ENCODE assay signal across 15 cellular contexts in the genomic region with DNA sequence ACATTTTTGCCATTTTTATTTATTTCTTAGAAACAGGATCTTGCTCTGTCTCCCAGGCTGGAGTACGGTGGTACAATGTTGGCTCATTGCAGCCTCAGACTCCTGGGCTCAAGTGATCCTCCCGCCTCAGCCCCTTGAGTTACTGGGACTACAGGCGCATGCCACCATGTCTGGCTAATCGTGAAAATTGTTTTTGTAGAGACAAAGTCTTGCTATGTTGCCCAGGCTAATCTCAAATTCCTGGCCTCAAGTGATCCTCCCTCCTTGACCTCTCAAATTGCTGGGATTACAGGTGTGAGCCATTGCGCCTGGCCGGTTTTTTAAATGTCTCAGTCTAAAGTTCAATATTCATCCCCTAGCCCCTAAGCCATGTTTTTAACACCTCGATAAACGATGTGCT.
DNase-seq lines count a peak whose midpoint lies in the region; ATAC-seq and TF ChIP-seq lines count a peak whose summit lies in the region.
"Had no signal": no experiment of that assay in that cellular context is flagged by ENCODE, and none has a peak within 500 bp of the region (broad histone marks: within the 10 kb centered on the region; RNA-seq: fewer than 3 reads in every experiment).

No MANE protein-coding gene starts in this region.

- H3F3A ChIP-seq in DOHH2 (ENCODE audit: control insufficient read depth, insufficient read depth), result no peaks in the 10 kb centered on the region

- H3K4me3 Mint-ChIP-seq in activated T-cell treated with anti-CD3 and anti-CD28 coated beads, Interleukin-2, amount 50 U/mL, for 24 hours, result no peak overlapping the region
- H3K4me3 Mint-ChIP-seq in activated T-helper 17 cell treated with anti-CD3 and anti-CD28 coated beads, Interleukin-2, amount 50 U/mL, for 72 hours, result peak overlapping the region; percentile 79

- H3K4me2 ChIP-seq in DOHH2 (ENCODE audit: low read length), result peak overlapping the region; percentile 56

- intact Hi-C loops in spleen (cut with DNase I; ENCODE audit: low total_unique reads), result no loop called here

- no peaks in the 10 kb centered on the region for H3K79me2 ChIP-seq in DOHH2 (ENCODE audit: control insufficient read depth, low read length)

- WGBS in spleen, 5 donors, result 83 to 96% (median 92%) methylated on average over 8 of the region's 8 CpGs

- H3K36me3 Mint-ChIP-seq in activated T-cell treated with anti-CD3 and anti-CD28 coated beads, Interleukin-2, amount 50 U/mL, for 24 hours (ENCODE audit: low read depth), result peaks cover 19% of the 10 kb centered on the region
- H3K36me3 Mint-ChIP-seq in activated T-helper 17 cell treated with anti-CD3 and anti-CD28 coated beads, Interleukin-2, amount 50 U/mL, for 72 hours (ENCODE audit: low read depth), result no peaks in the 10 kb centered on the region

- H3K27ac Mint-ChIP-seq in activated T-cell treated with anti-CD3 and anti-CD28 coated beads, Interleukin-2, amount 50 U/mL, for 24 hours, result peak overlapping the region; percentile 62
- peak overlapping the region; percentile 96 for H3K27ac Mint-ChIP-seq in activated T-helper 17 cell treated with anti-CD3 and anti-CD28 coated beads, Interleukin-2, amount 50 U/mL, for 72 hours

- no peak for DNase-seq in activated T-cell treated with anti-CD3 and anti-CD28 coated beads, Interleukin-2, amount 50 U/mL, for 24 hours
- no peak for DNase-seq in activated T-cell treated with anti-CD3 and anti-CD28 coated beads, Interleukin-2, amount 50 U/mL, for 48 hours
- DNase-seq in spleen, result no peak
- no peak for DNase-seq in H7
- DNase-seq in NCI-H510A (lab: John Stamatoyannopoulos, UW), result no peak
- no peak for DNase-seq in WERI-Rb-1
- DNase-seq: 8988T; DMS 273 treated with DMSO at 0.1 percent for 48 hours; NCI-H187; NCI-H226; NCI-H526 treated with DMSO at 0.1 percent for 48 hours; NK-92 treated with Interleukin-12 subunit alpha and Interleukin-12 subunit beta, amount 100 ng/mL, for 24 hours; PC-3 had no signal

- TF ChIP-seq CTCF in DOHH2 (IDR thresholded peaks at IDR 0.05; ENCODE audit: low read depth, low read length, poor library complexity, severe bottlenecking) (no peak), spleen (IDR thresholded peaks at IDR 0.05 in 8 of 11, conservative IDR thresholded peaks at IDR 0.05 in 3 of 11) (no peak), WERI-Rb-1 (IDR thresholded peaks at IDR 0.05; ENCODE audit: low read depth, low read length) (no peak)

- H3K27me3 ChIP-seq in DOHH2 (ENCODE audit: control insufficient read depth, low read length) (no peaks in the 10 kb centered on the region), spleen (replicated peaks in 1 of 7) (no peaks in the 10 kb centered on the region), H7 (ENCODE audit: control insufficient read depth, insufficient read depth, low read length) (no peaks in the 10 kb centered on the region), WERI-Rb-1 (ENCODE audit: insufficient read depth, low read depth, severe bottlenecking) (no peaks in the 10 kb centered on the region)

- peak overlapping the region; percentile 19 for H3K4me3 ChIP-seq in DOHH2 (ENCODE audit: low read length)
- H3K4me3 ChIP-seq in spleen, result no peak overlapping the region
- no peak overlapping the region for H3K4me3 ChIP-seq in H7 (ENCODE audit: insufficient read depth, low read depth, low read length)
- no peak overlapping the region for H3K4me3 ChIP-seq in WERI-Rb-1 (ENCODE audit: low read depth, low read length)

- H3K4me1 ChIP-seq in DOHH2 (ENCODE audit: control insufficient read depth, low read length), result peaks cover 53% of the 10 kb centered on the region
- peaks cover 0 to 64% (median 23%) of the 10 kb centered on the region in 6 donors for H3K4me1 ChIP-seq in spleen

- no peaks in the 10 kb centered on the region for H4K20me1 ChIP-seq in DOHH2 (ENCODE audit: control insufficient read depth, insufficient read depth, low read depth, low read length)

- H3K4me1 Mint-ChIP-seq in activated T-cell treated with anti-CD3 and anti-CD28 coated beads, Interleukin-2, amount 50 U/mL, for 24 hours (ENCODE audit: low read depth), result peaks cover 52% of the 10 kb centered on the region
- peaks cover 56% of the 10 kb centered on the region for H3K4me1 Mint-ChIP-seq in activated T-helper 17 cell treated with anti-CD3 and anti-CD28 coated beads, Interleukin-2, amount 50 U/mL, for 72 hours

- no peaks in the 10 kb centered on the region for H3K9me2 ChIP-seq in DOHH2 (replicated peaks; ENCODE audit: control insufficient read depth, low read length)

- TF ChIP-seq POLR2A in spleen (IDR thresholded peaks at IDR 0.05), result no peak

- no peaks in the 10 kb centered on the region for H3K36me3 ChIP-seq in DOHH2 (ENCODE audit: control insufficient read depth, low read length)
- H3K36me3 ChIP-seq in spleen, result peaks cover 0 to 30% (median 2%) of the 10 kb centered on the region in 6 donors
- H3K36me3 ChIP-seq in H7 (replicated peaks; ENCODE audit: control insufficient read depth, insufficient read depth, low read length), result no peaks in the 10 kb centered on the region
- no peaks in the 10 kb centered on the region for H3K36me3 ChIP-seq in WERI-Rb-1

- H3K9me3 Mint-ChIP-seq in activated T-cell treated with anti-CD3 and anti-CD28 coated beads, Interleukin-2, amount 50 U/mL, for 24 hours, result no peaks in the 10 kb centered on the region
- H3K9me3 Mint-ChIP-seq in activated T-helper 17 cell treated with anti-CD3 and anti-CD28 coated beads, Interleukin-2, amount 50 U/mL, for 72 hours, result no peaks in the 10 kb centered on the region

- H3K27ac ChIP-seq in DOHH2 (ENCODE audit: low read depth, low read length) (peak overlapping the region; percentile 56), spleen (peak overlapping the region in 6 of 8 donors; percentile 15 to 76 (median 64)), WERI-Rb-1 (no peak overlapping the region)

- H3K27me3 Mint-ChIP-seq in activated T-cell treated with anti-CD3 and anti-CD28 coated beads, Interleukin-2, amount 50 U/mL, for 24 hours, result no peaks in the 10 kb centered on the region
- no peaks in the 10 kb centered on the region for H3K27me3 Mint-ChIP-seq in activated T-helper 17 cell treated with anti-CD3 and anti-CD28 coated beads, Interleukin-2, amount 50 U/mL, for 72 hours

- H3K9me3 ChIP-seq in DOHH2 (ENCODE audit: control insufficient read depth, insufficient read depth, low read length) (no peaks in the 10 kb centered on the region), spleen (no peaks in the 10 kb centered on the region), WERI-Rb-1 (ENCODE audit: severe bottlenecking) (peaks cover 2% of the 10 kb centered on the region)

- ATAC-seq in activated T-helper 17 cell treated with anti-CD3 and anti-CD28 coated beads, Interleukin-2, amount 50 U/mL, for 72 hours (replicated peaks), result no peak
- ATAC-seq: PC-3 had no signal
